Comparison of ENCODE assay signal across 8 cellular contexts in the genomic region with DNA sequence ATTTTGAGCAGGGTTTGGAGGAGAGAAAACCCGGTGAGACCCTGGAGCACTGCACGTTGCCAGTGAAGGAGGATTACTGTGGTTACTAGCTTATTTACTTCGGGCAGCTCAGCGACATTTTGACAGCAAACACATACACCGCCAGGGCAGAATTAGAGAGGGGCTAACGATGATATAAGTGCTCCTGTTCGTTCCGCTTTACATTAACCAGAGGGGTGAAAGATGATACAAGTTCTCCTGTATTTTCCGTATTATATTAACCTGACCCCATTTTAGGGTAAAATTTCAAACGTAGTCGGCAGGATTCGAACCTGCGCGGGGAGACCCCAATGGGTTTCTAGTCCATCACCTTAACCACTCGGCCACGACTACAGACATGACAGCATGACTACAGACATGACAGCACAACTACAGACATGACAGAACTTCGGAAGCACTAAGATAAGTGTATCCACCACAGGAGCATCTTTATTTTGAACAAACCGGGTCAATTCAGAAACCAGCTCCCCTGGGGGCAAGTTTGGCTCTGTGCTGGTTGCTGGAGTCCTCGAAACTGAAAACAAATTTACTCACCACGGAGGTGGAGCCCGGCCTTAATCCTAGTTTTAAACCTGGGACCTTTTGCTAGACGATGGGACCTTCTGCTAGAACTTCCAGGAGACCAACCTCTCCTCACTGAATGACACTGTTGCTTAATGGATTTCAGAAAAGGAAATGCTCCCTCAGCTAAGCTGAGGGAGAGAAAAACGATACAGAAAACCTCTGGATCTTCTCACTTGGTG.
DNase-seq lines count a peak whose midpoint lies in the region; ATAC-seq, FAIRE-seq and TF ChIP-seq lines count a peak whose summit lies in the region.

No MANE protein-coding gene starts in this region.

- peak; percentile 79 for FAIRE-seq in GM18507 (lab: Jason Lieb, UNC)

- peaks cover 10% of the 10 kb centered on the region for H3K27me3 ChIP-seq in fibroblast of lung (ENCODE audit: control insufficient read depth, insufficient read depth, low read length)

- no peaks in the 10 kb centered on the region for H3K79me2 ChIP-seq in fibroblast of lung (ENCODE audit: control insufficient read depth, insufficient read depth, low read length)

- peak overlapping the region; percentile 51 for H3K4me2 ChIP-seq in fibroblast of lung (ENCODE audit: extremely low read depth, insufficient read depth, low read length)

- no peak overlapping the region for H2AFZ ChIP-seq in fibroblast of lung (ENCODE audit: low read length)

- H3K4me3 ChIP-seq in fibroblast of lung (replicated peaks in 1 of 4; ENCODE audit: control extremely low read depth in 1 of 4, insufficient read depth in 1 of 4, low read depth in 3 of 4, low read length in 4 of 4), result peak overlapping the region in 3 of 4 experiments; percentile 8 to 23 (median 14)

- no peaks in the 10 kb centered on the region for H3K9me3 ChIP-seq in fibroblast of lung (ENCODE audit: control insufficient read depth, insufficient read depth, low read depth, low read length)

- no peak overlapping the region for H3K9ac ChIP-seq in fibroblast of lung (ENCODE audit: insufficient read depth, low read length)

- in situ Hi-C loops in SK-MEL-5 (cut with HindIII; ENCODE audit: low pct_unique_long_range_greater_than_20kb, low sequenced_read_pairs), result no loop called here

- no peak overlapping the region for H3K27ac ChIP-seq in fibroblast of lung (ENCODE audit: insufficient read depth, low read length)

- TF ChIP-seq CTCF in fibroblast of lung (conservative IDR thresholded peaks at IDR 0.05 in 1 of 2, IDR thresholded peaks at IDR 0.05 in 1 of 2; ENCODE audit: low read depth in 1 of 2, low read length in 2 of 2), result no peak

- H4K20me1 ChIP-seq in fibroblast of lung (ENCODE audit: control insufficient read depth, extremely low read depth, insufficient read depth, low read length), result no peaks in the 10 kb centered on the region

- DNase-seq in GM18507 (ENCODE audit: extremely low spot score, insufficient read length, low read depth) (peak; percentile 23), SK-MEL-5 (ENCODE audit: low read depth, low spot score) (peak; percentile 94), fibroblast of lung (ENCODE audit: low read depth in 2 of 2) (peak; percentile 38 to 55), NCI-H1092 (lab: John Stamatoyannopoulos, UW) (no peak), NCI-H128 (lab: John Stamatoyannopoulos, UW; ENCODE audit: unreplicated experiment) (no peak), cortex of kidney (lab: John Stamatoyannopoulos, UW) (no peak)
- no peak for DNase-seq in stimulated activated naive CD4-positive, alpha-beta T cell treated with Interleukin-2 at 50 U/mL for 16 hours (lab: John Stamatoyannopoulos, UW)

- H3K36me3 ChIP-seq in fibroblast of lung (ENCODE audit: control insufficient read depth, insufficient read depth, low read length), result no peaks in the 10 kb centered on the region

- no peaks in the 10 kb centered on the region for H3K4me1 ChIP-seq in fibroblast of lung (ENCODE audit: control insufficient read depth, extremely low read depth, insufficient read depth, low read length)

- peak; percentile 47 for ATAC-seq in HG03060 (IDR thresholded peaks at IDR 0.05; ENCODE audit: low read depth, unreplicated experiment)

Comparison
In these comparisons a context has a peak if more than half of its experiments do, and no peak if none do; other contexts are left out.
1. DNase-seq: peak in GM18507 (single experiment), SK-MEL-5 (single experiment) and fibroblast of lung (2 of 2); none in NCI-H1092 (single experiment), NCI-H128 (single experiment), stimulated activated naive CD4-positive, alpha-beta T cell treated with Interleukin-2 at 50 U/mL for 16 hours (single experiment) and cortex of kidney (single experiment).